10 cellular contexts compared by ENCODE assay signal in the genomic region with DNA sequence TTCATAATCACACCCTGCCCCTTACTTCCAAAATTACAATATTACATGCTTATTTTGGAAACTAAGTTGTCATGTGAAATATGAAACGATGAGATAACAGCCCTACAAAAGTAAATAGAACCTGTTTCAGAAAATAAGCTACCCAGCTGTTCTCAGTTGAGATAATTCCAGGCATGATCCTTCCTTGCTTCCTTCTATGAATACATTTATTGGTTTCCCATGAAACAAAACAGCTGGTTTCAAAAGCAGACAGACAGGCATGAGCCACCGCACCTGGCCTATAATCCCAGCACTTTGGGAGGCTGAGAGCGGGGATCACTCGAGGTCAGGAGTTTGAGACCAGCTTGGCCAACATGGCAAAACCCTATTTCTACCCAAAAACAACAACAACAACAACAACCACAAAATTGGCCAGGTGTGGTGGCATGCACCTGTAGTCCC.
A peak's percentile ranks its signal among the peaks of the same experiment; 100 is the strongest.
DNase-seq lines count a peak whose midpoint lies in the region; TF ChIP-seq lines count a peak whose summit lies in the region.
"Had no signal": no experiment of that assay in that cellular context is flagged by ENCODE, and none has a peak within 500 bp of the region (broad histone marks: within the 10 kb centered on the region; RNA-seq: fewer than 3 reads in every experiment).

No MANE protein-coding gene starts in this region.

- H3K4me1 ChIP-seq in neuronal stem cell (ENCODE audit: control insufficient read depth in 2 of 2, insufficient read depth in 1 of 2, low read depth in 1 of 2, low read length in 2 of 2) (peaks cover 37 to 51% of the 10 kb centered on the region in 2 donors), Karpas-422 (ENCODE audit: low read length) (no peaks in the 10 kb centered on the region; the same call in 1 of the 2 replicates)

- H3K27me3 ChIP-seq in neuronal stem cell (ENCODE audit: control insufficient read depth in 3 of 3, insufficient read depth in 3 of 3, low read depth in 1 of 3, low read length in 3 of 3) = no peaks in the 10 kb centered on the region
- H3K27me3 ChIP-seq in Karpas-422 (ENCODE audit: low read length) = no peaks in the 10 kb centered on the region

- peak overlapping the region; percentile 84 for H3K27ac Mint-ChIP-seq in chondrocyte (ENCODE audit: unreplicated experiment)

- peaks cover 78% of the 10 kb centered on the region for H3K4me1 Mint-ChIP-seq in chondrocyte (ENCODE audit: low read depth)

- H3K4me2 ChIP-seq in neuronal stem cell (ENCODE audit: insufficient read depth, low read length, poor library complexity, severe bottlenecking) (no peak overlapping the region), Karpas-422 (ENCODE audit: low read depth, low read length, poor library complexity, severe bottlenecking) (no peak overlapping the region)

- peaks cover 3% of the 10 kb centered on the region for H3K36me3 Mint-ChIP-seq in chondrocyte (ENCODE audit: low read depth)

- H3K9me3 Mint-ChIP-seq in chondrocyte (ENCODE audit: low read depth) = no peaks in the 10 kb centered on the region
- H3K9me3 Mint-ChIP-seq: activated T-cell treated with anti-CD3 and anti-CD28 coated beads, Interleukin-2, amount 50 U/mL, for 4 hours had no signal

- no peak overlapping the region for H3K4me3 ChIP-seq in LNCaP clone FGC (ENCODE audit: low read depth, low read length)
- peak overlapping the region; percentile 1 for H3K4me3 ChIP-seq in retinal pigment epithelial cell (ENCODE audit: low read length)
- H3K4me3 ChIP-seq in neuronal stem cell (ENCODE audit: low read length in 2 of 2) = no peak overlapping the region
- no peak overlapping the region for H3K4me3 ChIP-seq in Karpas-422 (ENCODE audit: low read length)

- H4K8ac ChIP-seq in neuronal stem cell (ENCODE audit: low read depth, low read length) = no peak overlapping the region

- H3K36me3 ChIP-seq in neuronal stem cell (replicated peaks in 1 of 2; ENCODE audit: control insufficient read depth in 2 of 2, insufficient read depth in 2 of 2, low read length in 2 of 2) = peaks cover 3 to 19% of the 10 kb centered on the region in 2 donors
- H3K36me3 ChIP-seq in Karpas-422 (ENCODE audit: insufficient read depth, low read length) = no peaks in the 10 kb centered on the region

- H3K27ac ChIP-seq in neuronal stem cell (replicated peaks; ENCODE audit: low read length) (no peak overlapping the region), Karpas-422 (ENCODE audit: low read length) (no peak overlapping the region)

- H3K9me2 ChIP-seq in Karpas-422 (replicated peaks; ENCODE audit: insufficient read depth, low read length) = no peaks in the 10 kb centered on the region

- peaks cover 6% of the 10 kb centered on the region for H3K79me1 ChIP-seq in neuronal stem cell (ENCODE audit: low read depth, low read length)

- H3K79me2 ChIP-seq in Karpas-422 (ENCODE audit: low read length) = peaks cover 96% of the 10 kb centered on the region

- H2AK5ac ChIP-seq in neuronal stem cell (ENCODE audit: low read depth, low read length) = no peak overlapping the region

- no peak overlapping the region for H4K91ac ChIP-seq in neuronal stem cell (ENCODE audit: low read depth, low read length, poor library complexity)

- DNase-seq in NCI-H510A treated with DMSO at 0.1 percent for 48 hours (lab: John Stamatoyannopoulos, UW) (peak; percentile 38), NCI-H510A (lab: John Stamatoyannopoulos, UW) (no peak), LNCaP clone FGC (ENCODE audit: low read depth) (peak; percentile 80), chondrocyte (ENCODE audit: low spot score) (no peak), retinal pigment epithelial cell (ENCODE audit: low read depth) (no peak), neuronal stem cell (ENCODE audit: low spot score) (no peak), NCI-H446 (lab: John Stamatoyannopoulos, UW) (no peak), Karpas-422 (no peak)
- DNase-seq: activated T-cell treated with anti-CD3 and anti-CD28 coated beads, Interleukin-2, amount 50 U/mL, for 4 hours; mesendoderm had no signal

- H2BK15ac ChIP-seq in neuronal stem cell (ENCODE audit: low read length) = no peak overlapping the region

- H3K9ac ChIP-seq in neuronal stem cell (ENCODE audit: low read depth, low read length, poor library complexity) = no peak overlapping the region
- no peak overlapping the region for H3K9ac ChIP-seq in Karpas-422 (ENCODE audit: low read length)

- peaks cover 55% of the 10 kb centered on the region for H4K20me1 ChIP-seq in Karpas-422 (ENCODE audit: insufficient read depth, low read depth, low read length)

- no peaks in the 10 kb centered on the region for H3K9me3 ChIP-seq in neuronal stem cell (replicated peaks in 1 of 2; ENCODE audit: control insufficient read depth in 2 of 2, insufficient read depth in 1 of 2, low read depth in 1 of 2, low read length in 2 of 2)
- no peaks in the 10 kb centered on the region for H3K9me3 ChIP-seq in Karpas-422 (ENCODE audit: low read length)

- no peak overlapping the region for H2BK12ac ChIP-seq in neuronal stem cell (ENCODE audit: low read length)

- TF ChIP-seq CTCF in LNCaP clone FGC (IDR thresholded peaks at IDR 0.05; ENCODE audit: control insufficient read depth, extremely low read depth, insufficient read depth) (no peak), chondrocyte (IDR thresholded peaks at IDR 0.05) (no peak), retinal pigment epithelial cell (conservative IDR thresholded peaks at IDR 0.05; ENCODE audit: low read depth, low read length) (no peak)

- no peak overlapping the region for H2BK5ac ChIP-seq in neuronal stem cell (ENCODE audit: low read length)

- no peak overlapping the region for H3K23ac ChIP-seq in neuronal stem cell (ENCODE audit: low read depth, low read length, poor library complexity)

- H2AFZ ChIP-seq in neuronal stem cell (ENCODE audit: low read length) (no peak overlapping the region), Karpas-422 (ENCODE audit: low read length) (no peak overlapping the region)

- H3K4ac ChIP-seq in neuronal stem cell (ENCODE audit: low read length) = no peak overlapping the region

- no CpG with 5 or more reads among the region's 4 CpGs for WGBS in neuronal stem cell (ENCODE audit: extremely low coverage in 2 of 2, insufficient read length in 2 of 2, insufficient replicate concordance in 1 of 2), 2 donors

- H3K27me3 Mint-ChIP-seq in chondrocyte (ENCODE audit: low read depth) = no peaks in the 10 kb centered on the region

- no peak overlapping the region for H3K14ac ChIP-seq in neuronal stem cell (ENCODE audit: low read length)

- no peak overlapping the region for H2BK120ac ChIP-seq in neuronal stem cell (ENCODE audit: low read depth, low read length)

- H3K18ac ChIP-seq in neuronal stem cell (ENCODE audit: low read length) = no peak overlapping the region

- no peak overlapping the region for H3K4me3 Mint-ChIP-seq in chondrocyte (ENCODE audit: unreplicated experiment)
- H3K4me3 Mint-ChIP-seq: activated T-cell treated with anti-CD3 and anti-CD28 coated beads, Interleukin-2, amount 50 U/mL, for 4 hours had no signal

Comparison
In these comparisons a context has a peak if more than half of its experiments do, and no peak if none do; other contexts are left out.
1. DNase-seq: peak in NCI-H510A treated with DMSO at 0.1 percent for 48 hours (single experiment) and LNCaP clone FGC (single experiment); none in NCI-H510A (single experiment), chondrocyte (single experiment), retinal pigment epithelial cell (single experiment), neuronal stem cell (single experiment), NCI-H446 (0 of 2) and Karpas-422 (single experiment).